Comparison of ENCODE assay signal across 1 cellular context in genomic region chr1:41739061-41739955, GRCh38.
TF ChIP-seq lines count a peak whose summit lies in the region.

No MANE protein-coding gene starts in this region.

TF ChIP-seq in GM12878, 131 proteins besides CTCF, POLR2A, EP300 and RAD21 (continued from another document and continues in another):
- no peak for TF ChIP-seq ELK1 (IDR thresholded peaks at IDR 0.05; ENCODE audit: low read depth, low read length)
- 0 out of 2 replicates have a peak, but pooled peaks have one; percentile 29 for TF ChIP-seq RCOR1 (conservative IDR thresholded peaks at IDR 0.05; ENCODE audit: low read depth, low read length)
- TF ChIP-seq NKRF (conservative IDR thresholded peaks at IDR 0.05): no peak
- TF ChIP-seq PRDM15 (CRISPR knock-in tag; IDR thresholded peaks at IDR 0.05): 0 out of 2 replicates have a peak, but pooled peaks have one; percentile 40
- no peak; the same call in 1 of the 2 replicates for TF ChIP-seq MTA3 (IDR thresholded peaks at IDR 0.05; ENCODE audit: borderline replicate concordance, low read length)
- TF ChIP-seq RELA (IDR thresholded peaks at IDR 0.05; ENCODE audit: borderline replicate concordance, partially characterized antibody): peak; percentile 97
- TF ChIP-seq SUZ12 (IDR thresholded peaks at IDR 0.05; ENCODE audit: unreplicated experiment): no peak
- no peak for TF ChIP-seq SMAD1 (IDR thresholded peaks at IDR 0.05; ENCODE audit: low read depth, partially characterized antibody)
- TF ChIP-seq BACH1 (IDR thresholded peaks at IDR 0.05; ENCODE audit: borderline replicate concordance): peak; percentile 58; the same call in 1 of the 2 replicates
- no peak for TF ChIP-seq HDAC2 (IDR thresholded peaks at IDR 0.05)
- no peak for TF ChIP-seq SUPT20H (IDR thresholded peaks at IDR 0.05; ENCODE audit: borderline replicate concordance, control insufficient read depth, low read depth, low read length)
- peak; percentile 94 for TF ChIP-seq RAD51 (IDR thresholded peaks at IDR 0.05)
- TF ChIP-seq ZNF207 (IDR thresholded peaks at IDR 0.05; ENCODE audit: borderline replicate concordance): peak; percentile 33; the same call in 1 of the 2 replicates
- no peak for TF ChIP-seq NFYA (IDR thresholded peaks at IDR 0.05; ENCODE audit: borderline replicate concordance, low read depth, low read length)
- TF ChIP-seq SMAD5 (IDR thresholded peaks at IDR 0.05; ENCODE audit: low read depth): no peak
- TF ChIP-seq USF2 (IDR thresholded peaks at IDR 0.05; ENCODE audit: borderline replicate concordance, low read depth, low read length): peak; percentile 63
- TF ChIP-seq WRNIP1 (IDR thresholded peaks at IDR 0.05; ENCODE audit: borderline replicate concordance, low read depth, low read length): no peak
- TF ChIP-seq FOXK2 (IDR thresholded peaks at IDR 0.05): no peak; the same call in 1 of the 2 replicates
- TF ChIP-seq HDGF (IDR thresholded peaks at IDR 0.05): peak; percentile 33; the same call in 1 of the 2 replicates
- no peak for TF ChIP-seq TCF7 (IDR thresholded peaks at IDR 0.05; ENCODE audit: borderline replicate concordance)
- TF ChIP-seq SIX5 (IDR thresholded peaks at IDR 0.05; ENCODE audit: low read depth, low read length, severe bottlenecking): no peak
- peak; percentile 76 for TF ChIP-seq RUNX3 (IDR thresholded peaks at IDR 0.05; ENCODE audit: low read length)
- TF ChIP-seq ZNF24 (IDR thresholded peaks at IDR 0.05): no peak
- TF ChIP-seq CHD4 (IDR thresholded peaks at IDR 0.05): no peak
- peak; percentile 81 for TF ChIP-seq MAX (IDR thresholded peaks at IDR 0.05; ENCODE audit: low read depth, low read length)
- no peak for TF ChIP-seq E2F8 (IDR thresholded peaks at IDR 0.05; ENCODE audit: low read depth, partially characterized antibody)
- TF ChIP-seq IKZF2 (IDR thresholded peaks at IDR 0.05): peak; percentile 83 to 92
- TF ChIP-seq TBL1XR1 (IDR thresholded peaks at IDR 0.05; ENCODE audit: low read depth, low read length): peak; percentile 63; the same call in 1 of the 2 replicates
- TF ChIP-seq ZNF622 (IDR thresholded peaks at IDR 0.05): no peak
- no peak for TF ChIP-seq ZBED1 (IDR thresholded peaks at IDR 0.05; ENCODE audit: borderline replicate concordance)
- peak; percentile 88 for TF ChIP-seq GATAD2B (conservative IDR thresholded peaks at IDR 0.05; ENCODE audit: low read depth)
- no peak for TF ChIP-seq NBN (IDR thresholded peaks at IDR 0.05)
- no peak for TF ChIP-seq NFXL1 (IDR thresholded peaks at IDR 0.05; ENCODE audit: borderline replicate concordance)
- TF ChIP-seq KAT2A (conservative IDR thresholded peaks at IDR 0.05; ENCODE audit: control insufficient read depth, low read depth, low read length): no peak
- TF ChIP-seq ZNF384 (IDR thresholded peaks at IDR 0.05; ENCODE audit: borderline replicate concordance, low read depth, low read length): no peak
- no peak for TF ChIP-seq ZBTB11 (CRISPR knock-in tag; IDR thresholded peaks at IDR 0.05)
- no peak for TF ChIP-seq JUND (IDR thresholded peaks at IDR 0.05; ENCODE audit: low read depth, low read length)
- TF ChIP-seq CREB1 (IDR thresholded peaks at IDR 0.05; ENCODE audit: low read depth): 0 out of 2 replicates have a peak, but pooled peaks have one; percentile 32
- TF ChIP-seq BMI1 (IDR thresholded peaks at IDR 0.05; ENCODE audit: borderline replicate concordance): no peak; the same call in 1 of the 2 replicates
- peak; percentile 16; the same call in 1 of the 2 replicates for TF ChIP-seq SMC3 (IDR thresholded peaks at IDR 0.05; ENCODE audit: borderline replicate concordance, low read length)
- no peak for TF ChIP-seq CHD2 (IDR thresholded peaks at IDR 0.05; ENCODE audit: borderline replicate concordance, low read depth, low read length)
- TF ChIP-seq BHLHE40 (IDR thresholded peaks at IDR 0.05; ENCODE audit: borderline replicate concordance in 1 of 2, low read depth in 2 of 2, low read length in 1 of 2): peak; percentile 95 to 98
- TF ChIP-seq SP1 (IDR thresholded peaks at IDR 0.05; ENCODE audit: low read depth, low read length): peak; percentile 33
- TF ChIP-seq ZZZ3 (IDR thresholded peaks at IDR 0.05; ENCODE audit: control insufficient read depth, insufficient read length, low read depth): no peak
- no peak for TF ChIP-seq HSF1 (IDR thresholded peaks at IDR 0.05; ENCODE audit: low read depth, low read length)
- peak; percentile 42; the same call in 1 of the 2 replicates for TF ChIP-seq CREM (IDR thresholded peaks at IDR 0.05; ENCODE audit: low read depth)
- no peak for TF ChIP-seq FOS (IDR thresholded peaks at IDR 0.05; ENCODE audit: borderline replicate concordance, extremely low read depth, insufficient read length)
- TF ChIP-seq ZNF217 (IDR thresholded peaks at IDR 0.05): peak; percentile 93
